ENCODE assay signal across 7 cellular contexts in genomic region chr11:1607901-1608300, GRCh38. TPM values are rescaled to one million over a fixed set of nuclear protein-coding genes. Genes with fewer than 3 reads are reported as not detected.
"Had no signal": no experiment of that assay in that cellular context is flagged by ENCODE, and none has a peak within 500 bp of the region (broad histone marks: within the 10 kb centered on the region; RNA-seq: fewer than 3 reads in every experiment).

No MANE protein-coding gene starts in this region.

RNA-seq across cellular contexts. Expression of gene KRTAP5-3, which starts 0.4 kb away (rescaled TPM):
- total RNA-seq: GM23338, H1, H9, HepG2, HFFc6, HT1080 had no signal
- polyA plus RNA-seq: GM23338, H1, HepG2, IgD-negative memory B cell had no signal

RNA-seq across cellular contexts. Expression of gene KRTAP5-2, which starts 9.8 kb away (rescaled TPM):
- total RNA-seq: GM23338, H1, H9, HepG2, HFFc6, HT1080 had no signal
- polyA plus RNA-seq: GM23338, H1, HepG2, IgD-negative memory B cell had no signal

RNA-seq across cellular contexts. Expression of gene KRTAP5-4, which starts 14.0 kb away (rescaled TPM):
- total RNA-seq: GM23338, H1, H9, HepG2, HFFc6, HT1080 had no signal
- polyA plus RNA-seq: GM23338, H1, HepG2, IgD-negative memory B cell had no signal

RNA-seq across cellular contexts. Expression of gene KRTAP5-5, which starts 21.7 kb away (rescaled TPM):
- total RNA-seq: GM23338, H1, H9, HepG2, HFFc6, HT1080 had no signal
- polyA plus RNA-seq: GM23338, HepG2, IgD-negative memory B cell had no signal

RNA-seq across cellular contexts. Expression of gene KRTAP5-1, which starts 22.8 kb away (rescaled TPM):
- total RNA-seq: GM23338, H1, H9, HepG2, HFFc6, HT1080 had no signal
- polyA plus RNA-seq: GM23338, H1, HepG2, IgD-negative memory B cell had no signal
